Comparison of ENCODE assay signal across 16 cellular contexts in genomic region chr11:114678125-114679036, GRCh38. TPM values are rescaled to one million over a fixed set of nuclear protein-coding genes. Genes with fewer than 3 reads are reported as not detected.
DNase-seq lines count a peak whose midpoint lies in the region; ATAC-seq, FAIRE-seq and TF ChIP-seq lines count a peak whose summit lies in the region.
"Had no signal": no experiment of that assay in that cellular context is flagged by ENCODE, and none has a peak within 500 bp of the region (broad histone marks: within the 10 kb centered on the region; RNA-seq: fewer than 3 reads in every experiment).

Gene NXPE2 (plus strand): TSS chr11:114678527. CDS start chr11:114678576, 49 bp downstream.

- no peaks in the 10 kb centered on the region for H3K79me2 ChIP-seq in endothelial cell of umbilical vein (ENCODE audit: control insufficient read depth, insufficient read depth, low read length)

- H2BK12ac ChIP-seq in neuronal stem cell (ENCODE audit: low read length): no peak within 1 kb of the TSS

- no peak within 1 kb of the TSS for H2BK15ac ChIP-seq in neuronal stem cell (ENCODE audit: low read length)

- intact Hi-C loops in endothelial cell of umbilical vein (cut with micrococcal nuclease): no loop called here

- H2AK5ac ChIP-seq in neuronal stem cell (ENCODE audit: low read depth, low read length): no peak within 1 kb of the TSS

- no peak within 1 kb of the TSS for H4K8ac ChIP-seq in neuronal stem cell (ENCODE audit: low read depth, low read length)

- no peak within 1 kb of the TSS for H2AFZ ChIP-seq in endothelial cell of umbilical vein (ENCODE audit: low read depth, low read length)
- no peak within 1 kb of the TSS for H2AFZ ChIP-seq in neuronal stem cell (ENCODE audit: low read length)

- H3K14ac ChIP-seq in neuronal stem cell (ENCODE audit: low read length): no peak within 1 kb of the TSS

- H3K9me3 ChIP-seq in endothelial cell of umbilical vein (replicated peaks; ENCODE audit: control insufficient read depth, insufficient read depth, low read length): no peaks in the 10 kb centered on the region
- H3K9me3 ChIP-seq in neuronal stem cell (replicated peaks in 1 of 2; ENCODE audit: control insufficient read depth in 2 of 2, insufficient read depth in 1 of 2, low read depth in 1 of 2, low read length in 2 of 2): peaks cover 0 to 6% of the 10 kb centered on the region in 2 donors

- no peak within 1 kb of the TSS for H3K18ac ChIP-seq in neuronal stem cell (ENCODE audit: low read length)

- no peaks in the 10 kb centered on the region for H3K4me1 ChIP-seq in endothelial cell of umbilical vein (ENCODE audit: control insufficient read depth, extremely low read depth, insufficient read depth, low read length)
- H3K4me1 ChIP-seq in neuronal stem cell (ENCODE audit: control insufficient read depth in 2 of 2, insufficient read depth in 1 of 2, low read depth in 1 of 2, low read length in 2 of 2): no peaks in the 10 kb centered on the region

- H4K91ac ChIP-seq in neuronal stem cell (ENCODE audit: low read depth, low read length, poor library complexity): no peak within 1 kb of the TSS

- H3K4me3 ChIP-seq in endothelial cell of umbilical vein (replicated peaks in 1 of 3; ENCODE audit: insufficient read depth in 1 of 3, low read depth in 1 of 3, low read length in 3 of 3) (no peak within 1 kb of the TSS), neuronal stem cell (ENCODE audit: low read length in 2 of 2) (no peak within 1 kb of the TSS)

- dilution Hi-C loops in endothelial cell of umbilical vein (cut with MboI; ENCODE audit: extremely low pct_ligation_motif_present, low sequenced_read_pairs): no loop called here

- peak; percentile 28 for DNase-seq in AG20443 (ENCODE audit: low spot score)
- peak; percentile 81 for DNase-seq in M059J (ENCODE audit: low read depth)
- no peak for DNase-seq in endothelial cell of umbilical vein (ENCODE audit: low read depth, low spot score)
- peak; percentile 13 for DNase-seq in non-pigmented ciliary epithelial cell (ENCODE audit: low read depth)
- no peak for DNase-seq in neuronal stem cell (ENCODE audit: low spot score)
- no peak for DNase-seq in activated CD4-positive, alpha-beta T cell treated with anti-CD3 and anti-CD28 coated beads for 1 hour
- DNase-seq: activated naive CD8-positive, alpha-beta T cell treated with anti-CD3 and anti-CD28 coated beads for 36 hours; AML-193; NCI-H1092 treated with DMSO at 0.1 percent for 48 hours; NCI-H524; occipital lobe had no signal

- no peaks in the 10 kb centered on the region for H3K9me1 ChIP-seq in endothelial cell of umbilical vein (replicated peaks; ENCODE audit: control insufficient read depth, extremely low read depth, insufficient read depth, low read length)

- no peak for TF ChIP-seq POLR2A in endothelial cell of umbilical vein (IDR thresholded peaks at IDR 0.05; ENCODE audit: low read depth, low read length)

- WGBS in neuronal stem cell (ENCODE audit: extremely low coverage in 2 of 2, insufficient read length in 2 of 2, insufficient replicate concordance in 1 of 2), 2 donors: 100% methylated on average over 1 of the region's 8 CpGs; no CpG with 5 or more reads in 1 of the 2 donors

- no peak within 1 kb of the TSS for H2BK5ac ChIP-seq in neuronal stem cell (ENCODE audit: low read length)

- no peak within 1 kb of the TSS for H2BK120ac ChIP-seq in neuronal stem cell (ENCODE audit: low read depth, low read length)

- no peak for TF ChIP-seq CTCF in endothelial cell of umbilical vein (IDR thresholded peaks at IDR 0.05; ENCODE audit: extremely low read depth in 1 of 2, insufficient read depth in 1 of 2, low read depth in 1 of 2, low read length in 2 of 2)

- H4K20me1 ChIP-seq in endothelial cell of umbilical vein (replicated peaks; ENCODE audit: control insufficient read depth, extremely low read depth, insufficient read depth, low read length): no peaks in the 10 kb centered on the region

- CTCF ChIA-PET in endothelial cell of umbilical vein (lab: Charles Lee): no interaction called here

- H3K23ac ChIP-seq in neuronal stem cell (ENCODE audit: low read depth, low read length, poor library complexity): no peak within 1 kb of the TSS

- no peak within 1 kb of the TSS for H3K4ac ChIP-seq in neuronal stem cell (ENCODE audit: low read length)

- H3K9ac ChIP-seq in endothelial cell of umbilical vein (replicated peaks; ENCODE audit: extremely low read depth, insufficient read depth, low read length): no peak within 1 kb of the TSS
- no peak within 1 kb of the TSS for H3K9ac ChIP-seq in neuronal stem cell (ENCODE audit: low read depth, low read length, poor library complexity)

- BruUV-seq in endothelial cell of umbilical vein (replicated peaks; lab: Mats Ljungman, UMichigan): no TSS peak

- H3K27me3 ChIP-seq in endothelial cell of umbilical vein (ENCODE audit: control insufficient read depth in 2 of 2, insufficient read depth in 2 of 2, low read length in 2 of 2): no peaks in the 10 kb centered on the region
- no peaks in the 10 kb centered on the region for H3K27me3 ChIP-seq in neuronal stem cell (ENCODE audit: control insufficient read depth in 3 of 3, insufficient read depth in 3 of 3, low read depth in 1 of 3, low read length in 3 of 3)

- ATAC-seq in GM19467 (IDR thresholded peaks at IDR 0.05; ENCODE audit: unreplicated experiment) (no peak), GM18520 (IDR thresholded peaks at IDR 0.05; ENCODE audit: unreplicated experiment) (no peak)

- H3K79me1 ChIP-seq in neuronal stem cell (ENCODE audit: low read depth, low read length): no peaks in the 10 kb centered on the region

- POLR2A ChIA-PET in endothelial cell of umbilical vein (lab: Charles Lee): interaction anchor here (0.7 kb wide), 1 partner anchor 321 kb away, joined by 3 read pairs; no protein-coding TSS in a partner anchor

- FAIRE-seq in endothelial cell of umbilical vein (lab: Jason Lieb, UNC): no peak
- FAIRE-seq: H54 had no signal

- H3K36me3 ChIP-seq in endothelial cell of umbilical vein (ENCODE audit: control insufficient read depth in 2 of 2, extremely low read depth in 1 of 2, insufficient read depth in 2 of 2, low read length in 2 of 2) (no peaks in the 10 kb centered on the region), neuronal stem cell (replicated peaks in 1 of 2; ENCODE audit: control insufficient read depth in 2 of 2, insufficient read depth in 2 of 2, low read length in 2 of 2) (no peaks in the 10 kb centered on the region)

- no peak within 1 kb of the TSS for H3K4me2 ChIP-seq in endothelial cell of umbilical vein (ENCODE audit: insufficient read depth, low read length)
- H3K4me2 ChIP-seq in neuronal stem cell (ENCODE audit: insufficient read depth, low read length, poor library complexity, severe bottlenecking): no peak within 1 kb of the TSS

- H3K27ac ChIP-seq in endothelial cell of umbilical vein (ENCODE audit: insufficient read depth, low read depth, low read length) (no peak within 1 kb of the TSS), neuronal stem cell (replicated peaks; ENCODE audit: low read length) (no peak within 1 kb of the TSS)
- H3K27ac ChIP-seq: VCaP had no signal

TF ChIP-seq in endothelial cell of umbilical vein, 7 proteins besides CTCF, POLR2A, EP300 and RAD21:
- TF ChIP-seq FOS (IDR thresholded peaks at IDR 0.05; ENCODE audit: borderline replicate concordance, insufficient read depth, low read length) (peak; percentile 12), MAX (IDR thresholded peaks at IDR 0.05; ENCODE audit: insufficient read depth, insufficient read length) (no peak)

RNA-seq across cellular contexts. Expression of gene NXPE2, which starts in this region (rescaled TPM):
- total RNA-seq in M059J (2014; rRNA removed; shearing (Covaris generic)): not detected in 2 replicates
- not detected in 2 replicates for total RNA-seq in endothelial cell of umbilical vein
- polyA plus RNA-seq in endothelial cell of umbilical vein: not detected in 2 replicates
- polyA plus RNA-seq in endothelial cell of umbilical vein (2011; cell fraction: cytosol; rRNA removed): not detected in 2 replicates
- 0.07 TPM in 1 of 2 replicates, not detected in the other for polyA plus RNA-seq in endothelial cell of umbilical vein (2011; cell fraction: nucleus; rRNA removed)
- polyA plus RNA-seq in endothelial cell of umbilical vein (2012): not detected in 2 replicates
- polyA minus RNA-seq in endothelial cell of umbilical vein: 0.19 TPM in 1 of 2 replicates, not detected in the other
- polyA minus RNA-seq in endothelial cell of umbilical vein (2011; cell fraction: cytosol; rRNA and poly(A)+ RNA removed): not detected
- 0.29 TPM in 1 of 2 replicates, not detected in the other for polyA minus RNA-seq in endothelial cell of umbilical vein (2011; cell fraction: nucleus; rRNA and poly(A)+ RNA removed)
- 0.04 TPM for polyA plus RNA-seq in neuronal stem cell (2013, experiment 1 of 2)
- 0.01 TPM for polyA plus RNA-seq in neuronal stem cell (2013, experiment 2 of 2)
- total RNA-seq: activated naive CD8-positive, alpha-beta T cell treated with anti-CD3 and anti-CD28 coated beads for 36 hours had no signal
- polyA plus RNA-seq: liver had no signal

Comparison
In these comparisons a context has a peak if more than half of its experiments do, and no peak if none do; other contexts are left out.
1. Peak in DNase-seq in M059J; RNA of the gene not detected or under 1 TPM.
2. DNase-seq: peak in AG20443 (single experiment) and non-pigmented ciliary epithelial cell (single experiment); none in endothelial cell of umbilical vein (single experiment), neuronal stem cell (single experiment) and activated CD4-positive, alpha-beta T cell treated with anti-CD3 and anti-CD28 coated beads for 1 hour (single experiment).